In the genomic region with DNA sequence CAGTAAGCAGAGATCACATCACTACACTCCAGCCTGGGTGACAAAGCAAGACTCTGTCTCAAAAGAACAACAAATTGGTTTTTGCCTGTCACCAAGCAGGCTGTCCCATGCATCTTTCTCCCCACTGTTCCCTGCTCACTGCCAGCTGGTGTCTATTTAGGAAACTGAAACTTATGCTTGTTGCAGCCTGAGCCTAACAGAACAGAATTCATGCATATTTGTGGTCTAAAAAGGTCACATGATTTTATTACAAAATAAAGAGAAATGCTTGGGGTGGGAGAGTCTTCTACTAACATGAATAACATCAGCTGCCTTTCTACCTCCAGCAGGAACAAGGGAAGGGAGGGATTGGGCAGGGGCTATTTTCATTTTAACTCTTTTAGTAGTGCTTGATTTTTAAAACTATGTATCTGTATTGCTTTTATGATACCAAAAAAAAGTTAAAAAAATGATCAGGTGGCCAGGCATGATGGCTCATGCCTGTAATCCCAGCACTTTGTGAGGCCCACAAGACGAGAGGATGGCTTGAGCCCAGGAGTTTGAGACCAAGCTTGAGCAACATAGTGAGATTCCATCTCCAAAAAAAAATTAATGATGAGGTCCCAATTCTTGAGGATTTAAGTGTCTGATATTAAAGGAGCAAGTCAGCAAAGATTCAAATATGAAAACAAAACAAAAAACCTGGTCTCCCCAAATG, we compare ENCODE assay signal across 8 cellular contexts. TPM values are rescaled to one million over a fixed set of nuclear protein-coding genes. Genes with fewer than 3 reads are reported as not detected.
DNase-seq lines count a peak whose midpoint lies in the region; ATAC-seq and TF ChIP-seq lines count a peak whose summit lies in the region.

No MANE protein-coding gene starts in this region.

- H3K36me3 Mint-ChIP-seq in Calu3 (ENCODE audit: insufficient read depth, unreplicated experiment) (peaks cover 50% of the 10 kb centered on the region), MCF 10A (ENCODE audit: insufficient read depth, unreplicated experiment) (peaks cover 52% of the 10 kb centered on the region)

- H3K27me3 Mint-ChIP-seq in Calu3 (ENCODE audit: unreplicated experiment) (no peaks in the 10 kb centered on the region), MCF 10A (ENCODE audit: insufficient read depth, unreplicated experiment) (no peaks in the 10 kb centered on the region)

- CTCF ChIA-PET in Calu3 (lab: Charles Lee) (interaction anchor here (0.7 to 2.8 kb wide), 5 partner anchors 14 to 1971 kb away, joined by 4 to 20 read pairs (median 12); a partner anchor contains a TSS), MCF 10A (lab: Yijun Ruan, JAX) (interaction anchor here (0.6 to 4.8 kb wide), 6 partner anchors 17 to 431 kb away, joined by 3 to 31 read pairs (median 4); a partner anchor contains a TSS)

- H3K27me3 ChIP-seq in liver (ENCODE audit: control insufficient read depth in 4 of 4, insufficient read depth in 4 of 4, low read length in 3 of 4) (no peaks in the 10 kb centered on the region), testis (no peaks in the 10 kb centered on the region)

- POLR2A ChIA-PET in MCF 10A (lab: Yijun Ruan, JAX), result interaction anchor here (0.5 to 5.3 kb wide), 39 partner anchors 9 to 477 kb away, joined by 3 to 87 read pairs (median 5); a partner anchor contains a TSS

- H3K4me3 Mint-ChIP-seq in Calu3 (ENCODE audit: low read depth, unreplicated experiment) (peak overlapping the region; percentile 89), MCF 10A (ENCODE audit: unreplicated experiment) (peak overlapping the region; percentile 94)

- H3K4me1 Mint-ChIP-seq in Calu3 (ENCODE audit: low read depth, unreplicated experiment), result peaks cover 8% of the 10 kb centered on the region
- H3K4me1 Mint-ChIP-seq in MCF 10A (ENCODE audit: insufficient read depth, unreplicated experiment), result peaks cover 8% of the 10 kb centered on the region

- DNase-seq in Calu3 (no peak), NAMALWA (ENCODE audit: low spot score) (peak; percentile 54), MCF 10A (ENCODE audit: unreplicated experiment) (peak; percentile 59), testis (no peak), COLO668 (lab: John Stamatoyannopoulos, UW; ENCODE audit: unreplicated experiment) (no peak)

- peak overlapping the region; percentile 79 to 96 (median 89) for H3K4me3 ChIP-seq in liver (ENCODE audit: low read depth in 1 of 3, low read length in 3 of 3)
- peak overlapping the region; percentile 68 to 75 for H3K4me3 ChIP-seq in testis

- intact Hi-C loops in Calu3 (cut with micrococcal nuclease; ENCODE audit: unreplicated experiment) (no loop called here), MCF 10A (cut with micrococcal nuclease) (no loop called here), testis (cut with DNase I; ENCODE audit: low total_unique reads) (no loop called here)

- TF ChIP-seq POLR2A in testis (IDR thresholded peaks at IDR 0.05), result no peak

- no TSS peak for BruUV-seq in Calu3 (replicated peaks; lab: Mats Ljungman, UMichigan)
- BruUV-seq in MCF 10A (replicated peaks; lab: Mats Ljungman, UMichigan), result no TSS peak

- peaks cover 11 to 25% (median 23%) of the 10 kb centered on the region in 4 donors for H3K36me3 ChIP-seq in liver (ENCODE audit: control insufficient read depth in 4 of 4, insufficient read depth in 3 of 4, low read depth in 1 of 4, low read length in 3 of 4)
- peaks cover 5% of the 10 kb centered on the region for H3K36me3 ChIP-seq in testis (ENCODE audit: low read depth, missing control alignments)

- H3K9me3 ChIP-seq in liver (ENCODE audit: control insufficient read depth in 4 of 4, low read length in 3 of 4) (no peaks in the 10 kb centered on the region), testis (no peaks in the 10 kb centered on the region)

- peak overlapping the region; percentile 38 to 63 for H3K27ac ChIP-seq in liver (ENCODE audit: low read depth in 1 of 2, low read length in 2 of 2)
- H3K27ac ChIP-seq in testis, result peak overlapping the region; percentile 82 to 89

- H3K4me1 ChIP-seq in liver (ENCODE audit: control insufficient read depth in 4 of 4, insufficient read depth in 4 of 4, low read length in 3 of 4), result peaks cover 8 to 27% (median 24%) of the 10 kb centered on the region in 4 donors
- peaks cover 11% of the 10 kb centered on the region for H3K4me1 ChIP-seq in testis

- peak overlapping the region; percentile 82 to 93 for H3K9ac ChIP-seq in liver (ENCODE audit: low read depth in 1 of 2, low read length in 2 of 2)

- ATAC-seq in GM21528 (IDR thresholded peaks at IDR 0.05; ENCODE audit: low FRiP score, unreplicated experiment) (no peak), HG03175 (IDR thresholded peaks at IDR 0.05; ENCODE audit: unreplicated experiment) (no peak)

- H3K9me3 Mint-ChIP-seq in Calu3 (ENCODE audit: low read depth, unreplicated experiment), result no peaks in the 10 kb centered on the region
- no peaks in the 10 kb centered on the region for H3K9me3 Mint-ChIP-seq in MCF 10A (ENCODE audit: unreplicated experiment)

- WGBS in liver, result 4% methylated on average over 1 of the region's 1 CpG
- WGBS in testis, 2 donors, result 0% methylated on average over 1 of the region's 1 CpG

- TF ChIP-seq CTCF in Calu3 (IDR thresholded peaks at IDR 0.05; ENCODE audit: unreplicated experiment) (no peak), MCF 10A (IDR thresholded peaks at IDR 0.05; ENCODE audit: unreplicated experiment) (no peak), liver (IDR thresholded peaks at IDR 0.05; ENCODE audit: low read depth, low read length, missing input control) (no peak), testis (IDR thresholded peaks at IDR 0.05) (no peak)

- TF ChIP-seq RAD21 in liver (IDR thresholded peaks at IDR 0.05), result peak in 1 of 2 donors; percentile 10

- peak overlapping the region; percentile 63 for H3K27ac Mint-ChIP-seq in Calu3 (ENCODE audit: unreplicated experiment)
- peak overlapping the region; percentile 97 for H3K27ac Mint-ChIP-seq in MCF 10A (ENCODE audit: low read depth, unreplicated experiment)

TF ChIP-seq in liver, 16 proteins besides CTCF, POLR2A, EP300 and RAD21:
- TF ChIP-seq, protein P1, sequence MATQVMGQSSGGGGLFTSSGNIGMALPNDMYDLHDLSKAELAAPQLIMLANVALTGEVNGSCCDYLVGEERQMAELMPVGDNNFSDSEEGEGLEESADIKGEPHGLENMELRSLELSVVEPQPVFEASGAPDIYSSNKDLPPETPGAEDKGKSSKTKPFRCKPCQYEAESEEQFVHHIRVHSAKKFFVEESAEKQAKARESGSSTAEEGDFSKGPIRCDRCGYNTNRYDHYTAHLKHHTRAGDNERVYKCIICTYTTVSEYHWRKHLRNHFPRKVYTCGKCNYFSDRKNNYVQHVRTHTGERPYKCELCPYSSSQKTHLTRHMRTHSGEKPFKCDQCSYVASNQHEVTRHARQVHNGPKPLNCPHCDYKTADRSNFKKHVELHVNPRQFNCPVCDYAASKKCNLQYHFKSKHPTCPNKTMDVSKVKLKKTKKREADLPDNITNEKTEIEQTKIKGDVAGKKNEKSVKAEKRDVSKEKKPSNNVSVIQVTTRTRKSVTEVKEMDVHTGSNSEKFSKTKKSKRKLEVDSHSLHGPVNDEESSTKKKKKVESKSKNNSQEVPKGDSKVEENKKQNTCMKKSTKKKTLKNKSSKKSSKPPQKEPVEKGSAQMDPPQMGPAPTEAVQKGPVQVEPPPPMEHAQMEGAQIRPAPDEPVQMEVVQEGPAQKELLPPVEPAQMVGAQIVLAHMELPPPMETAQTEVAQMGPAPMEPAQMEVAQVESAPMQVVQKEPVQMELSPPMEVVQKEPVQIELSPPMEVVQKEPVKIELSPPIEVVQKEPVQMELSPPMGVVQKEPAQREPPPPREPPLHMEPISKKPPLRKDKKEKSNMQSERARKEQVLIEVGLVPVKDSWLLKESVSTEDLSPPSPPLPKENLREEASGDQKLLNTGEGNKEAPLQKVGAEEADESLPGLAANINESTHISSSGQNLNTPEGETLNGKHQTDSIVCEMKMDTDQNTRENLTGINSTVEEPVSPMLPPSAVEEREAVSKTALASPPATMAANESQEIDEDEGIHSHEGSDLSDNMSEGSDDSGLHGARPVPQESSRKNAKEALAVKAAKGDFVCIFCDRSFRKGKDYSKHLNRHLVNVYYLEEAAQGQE (IDR thresholded peaks at IDR 0.05), result peak; percentile 16
- TF ChIP-seq YY1 (IDR thresholded peaks at IDR 0.05), result no peak

RNA-seq across cellular contexts. Expression of a gene that starts 0.9 kb away (rescaled TPM):
- 127 and 214 TPM in 2 replicates for total RNA-seq in Calu3 (2022)
- 61.2 and 101 TPM in 2 replicates for total RNA-seq in MCF 10A (2022)
- total RNA-seq in liver, result 100 to 1,000 TPM in 1 of 2 donors, 10 to 100 TPM in 1; 68.7 to 219 TPM
- 10 to 100 TPM; 48.4 to 64.5 TPM for polyA plus RNA-seq in liver
- total RNA-seq in testis, result 100 to 1,000 TPM; 110 to 122 TPM
- 57.0 TPM for polyA plus RNA-seq in testis (ENCODE audit: insufficient read depth, low read depth, low replicate concordance)

RNA-seq across cellular contexts. Expression of a gene that starts 3.7 kb away (rescaled TPM):
- total RNA-seq in Calu3 (2022) (not detected in 2 replicates), MCF 10A (2022) (not detected in 2 replicates), liver (100 to 1,000 TPM in 1 of 2 donors, 10 to 100 TPM in 1; 11.9 to 109 TPM), testis (not detected)
- polyA plus RNA-seq in liver (100 to 1,000 TPM; 203 to 335 TPM), testis (ENCODE audit: insufficient read depth, low read depth, low replicate concordance) (not detected)

RNA-seq across cellular contexts. Expression of a gene that starts 20.3 kb away (rescaled TPM):
- total RNA-seq in Calu3 (2022), result 1.8 and 2.9 TPM in 2 replicates
- total RNA-seq in MCF 10A (2022), result 0.61 and 1.7 TPM in 2 replicates
- under 1 TPM in 1 of 2 donors, not detected in 1; 0.25 TPM for total RNA-seq in liver
- under 1 TPM; 0.14 to 0.22 TPM for polyA plus RNA-seq in liver
- total RNA-seq in testis, result 1 to 10 TPM; 8.1 to 8.4 TPM
- 34.9 TPM for polyA plus RNA-seq in testis (ENCODE audit: insufficient read depth, low read depth, low replicate concordance)

RNA-seq across cellular contexts. Expression of a gene that starts 25.2 kb away (rescaled TPM):
- total RNA-seq in Calu3 (2022), result 53.5 and 72.5 TPM in 2 replicates
- total RNA-seq in MCF 10A (2022), result 72.9 and 80.1 TPM in 2 replicates
- 10 to 100 TPM; 20.5 to 92.4 TPM for total RNA-seq in liver
- polyA plus RNA-seq in liver, result 10 to 100 TPM; 26.9 to 28.5 TPM
- 100 to 1,000 TPM; 105 to 155 TPM for total RNA-seq in testis
- 119 TPM for polyA plus RNA-seq in testis (ENCODE audit: insufficient read depth, low read depth, low replicate concordance)

RNA-seq across cellular contexts. Expression of a gene that starts 43.2 kb away (rescaled TPM):
- total RNA-seq in Calu3 (2022) (228 and 236 TPM in 2 replicates), MCF 10A (2022) (169 and 210 TPM in 2 replicates), liver (10 to 100 TPM; 24.6 to 68.7 TPM), testis (10 to 100 TPM; 62.4 to 63.3 TPM)
- polyA plus RNA-seq in liver (100 to 1,000 TPM in 1 of 2 donors, 10 to 100 TPM in 1; 72.6 to 163 TPM), testis (ENCODE audit: insufficient read depth, low read depth, low replicate concordance) (82.5 TPM)

Comparison
In these comparisons a context has a peak if more than half of its experiments do, and no peak if none do; other contexts are left out.
1. DNase-seq: peak in NAMALWA (single experiment) and MCF 10A (single experiment); none in Calu3 (single experiment), testis (single experiment) and COLO668 (single experiment).
2. RNA of a gene that starts 3.7 kb away (total RNA-seq): 11.9 to 109 TPM in liver; not detected in Calu3, not detected in MCF 10A and not detected in testis; every median in the first group is over 10 times any median in the second.